Comparison of ENCODE assay signal across 8 cellular contexts in the genomic region with DNA sequence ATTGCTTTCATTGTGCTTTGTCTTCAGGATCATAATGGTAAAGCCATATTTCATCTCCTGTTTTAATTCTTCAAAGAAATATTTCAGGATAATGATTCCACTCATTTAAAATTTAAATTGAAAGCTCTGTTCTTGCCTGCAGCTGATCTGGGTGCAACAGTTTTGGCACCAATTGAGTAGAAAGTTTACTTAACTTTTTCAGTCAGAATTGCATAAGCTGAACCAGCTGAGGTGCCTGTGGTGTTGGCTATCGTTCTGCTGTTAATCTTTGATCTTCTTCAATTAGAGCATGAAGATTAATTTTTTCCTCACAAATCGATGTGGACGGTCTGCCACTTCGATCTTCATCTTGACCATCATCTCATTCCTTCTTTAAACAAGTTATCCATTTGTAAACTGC. TPM values are rescaled to one million over a fixed set of nuclear protein-coding genes. Genes with fewer than 3 reads are reported as not detected.
"Had no signal": no experiment of that assay in that cellular context is flagged by ENCODE, and none has a peak within 500 bp of the region (broad histone marks: within the 10 kb centered on the region; RNA-seq: fewer than 3 reads in every experiment).

No MANE protein-coding gene starts in this region.

- H3K4me3 ChIP-seq: GM12878 had no signal

- FAIRE-seq: G401.6, GM12878, GM12891, GM12892, GM18507, GM19239 had no signal

- DNase-seq: GF-D8 had no signal

- ATAC-seq: GM12878 had no signal

RNA-seq across cellular contexts. Expression of gene MAGEB16, which starts 49.6 kb away (rescaled TPM):
- total RNA-seq: G401 had no signal
